16 cellular contexts compared by ENCODE assay signal in the genomic region with DNA sequence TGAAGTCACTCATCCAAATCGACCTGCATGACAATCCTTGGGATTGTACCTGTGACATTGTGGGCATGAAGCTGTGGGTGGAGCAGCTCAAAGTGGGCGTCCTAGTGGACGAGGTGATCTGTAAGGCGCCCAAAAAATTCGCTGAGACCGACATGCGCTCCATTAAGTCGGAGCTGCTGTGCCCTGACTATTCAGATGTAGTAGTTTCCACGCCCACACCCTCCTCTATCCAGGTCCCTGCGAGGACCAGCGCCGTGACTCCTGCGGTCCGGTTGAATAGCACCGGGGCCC. TPM values are rescaled to one million over a fixed set of nuclear protein-coding genes. Genes with fewer than 3 reads are reported as not detected.
A peak's percentile ranks its signal among the peaks of the same experiment; 100 is the strongest.
DNase-seq lines count a peak whose midpoint lies in the region; ATAC-seq and TF ChIP-seq lines count a peak whose summit lies in the region.
"Had no signal": no experiment of that assay in that cellular context is flagged by ENCODE, and none has a peak within 500 bp of the region (broad histone marks: within the 10 kb centered on the region; RNA-seq: fewer than 3 reads in every experiment).

No MANE protein-coding gene starts in this region.

- no peak for TF ChIP-seq CTCF in mammary epithelial cell (conservative IDR thresholded peaks at IDR 0.05 in 1 of 2, IDR thresholded peaks at IDR 0.05 in 1 of 2; ENCODE audit: extremely low read depth in 1 of 2, insufficient read depth in 1 of 2, low read depth in 1 of 2, low read length in 2 of 2)
- TF ChIP-seq CTCF in retinal pigment epithelial cell (conservative IDR thresholded peaks at IDR 0.05; ENCODE audit: low read depth, low read length), result no peak
- TF ChIP-seq CTCF in adrenal gland (IDR thresholded peaks at IDR 0.05), result no peak

- no peaks in the 10 kb centered on the region for H3K79me2 ChIP-seq in mammary epithelial cell (ENCODE audit: insufficient read depth, low read length)

- dilution Hi-C loops in mammary epithelial cell (cut with HindIII; ENCODE audit: low sequenced_read_pairs), result no loop called here

- H3K4me3 ChIP-seq in HUES48 (ENCODE audit: low read depth, low read length) (peak overlapping the region; percentile 58), mammary epithelial cell (replicated peaks in 1 of 3; ENCODE audit: insufficient read depth in 1 of 3, low read depth in 2 of 3, low read length in 3 of 3) (no peak overlapping the region), iPS-18a (ENCODE audit: low read length) (peak overlapping the region; percentile 80), retinal pigment epithelial cell (ENCODE audit: low read length) (peak overlapping the region; percentile 61), adrenal gland (no peak overlapping the region)

- H3K27ac ChIP-seq in HUES48 (ENCODE audit: low read depth, low read length) (no peak overlapping the region), mammary epithelial cell (ENCODE audit: insufficient read depth, low read depth, low read length) (no peak overlapping the region), iPS-18a (ENCODE audit: low read length) (no peak overlapping the region), adrenal gland (no peak overlapping the region)
- H3K27ac ChIP-seq: right lobe of liver had no signal

- CTCF ChIA-PET in mammary epithelial cell (lab: Charles Lee; ENCODE audit: low non-redundant PET), result no interaction called here

- intact Hi-C loops in mammary epithelial cell (cut with micrococcal nuclease), result loop anchor here (10.0 kb wide), 1 partner anchor 802 kb away; no protein-coding TSS in a partner anchor
- intact Hi-C loops in adrenal gland (cut with DNase I), result no loop called here

- WGBS in mammary epithelial cell (ENCODE audit: low coverage, missing lambda C conversion rate), result 40% methylated on average over 6 of the region's 15 CpGs
- 38 to 57% (median 46%) methylated on average over 8 to 15 of the region's 15 CpGs for WGBS in adrenal gland, 4 donors

- H3K36me3 ChIP-seq in HUES48 (ENCODE audit: control insufficient read depth, insufficient read depth, low read length) (no peaks in the 10 kb centered on the region), mammary epithelial cell (ENCODE audit: insufficient read depth, low read length) (no peaks in the 10 kb centered on the region), iPS-18a (ENCODE audit: control insufficient read depth, low read depth, low read length) (no peaks in the 10 kb centered on the region), adrenal gland (replicated peaks in 1 of 2) (no peaks in the 10 kb centered on the region)
- H3K36me3 ChIP-seq: right lobe of liver, stomach had no signal

- H3K4me1 ChIP-seq in HUES48 (ENCODE audit: control insufficient read depth, insufficient read depth, low read length), result peaks cover 36% of the 10 kb centered on the region
- peaks cover 18% of the 10 kb centered on the region for H3K4me1 ChIP-seq in mammary epithelial cell (ENCODE audit: insufficient read depth, low read length)
- peaks cover 23% of the 10 kb centered on the region for H3K4me1 ChIP-seq in iPS-18a (ENCODE audit: control insufficient read depth, low read depth, low read length)
- peaks cover 14 to 16% of the 10 kb centered on the region in 2 donors for H3K4me1 ChIP-seq in adrenal gland (replicated peaks in 1 of 2)

- in situ Hi-C loops in mammary epithelial cell (cut with MboI; ENCODE audit: low sequenced_read_pairs in 2 of 2), result no loop called here

- H3K9me3 ChIP-seq in HUES48 (ENCODE audit: control insufficient read depth, insufficient read depth, low read length) (no peaks in the 10 kb centered on the region), mammary epithelial cell (replicated peaks; ENCODE audit: insufficient read depth, low read length) (no peaks in the 10 kb centered on the region), iPS-18a (ENCODE audit: control insufficient read depth, low read depth, low read length) (no peaks in the 10 kb centered on the region), adrenal gland (replicated peaks in 1 of 3) (no peaks in the 10 kb centered on the region)
- H3K9me3 ChIP-seq: right lobe of liver had no signal

- no peaks in the 10 kb centered on the region for H4K20me1 ChIP-seq in mammary epithelial cell (ENCODE audit: insufficient read depth, low read length)

- no peak for TF ChIP-seq POLR2A in adrenal gland (IDR thresholded peaks at IDR 0.05)

- no peak for ATAC-seq in GM21360 (IDR thresholded peaks at IDR 0.05; ENCODE audit: unreplicated experiment)
- ATAC-seq in GM21737 (IDR thresholded peaks at IDR 0.05; ENCODE audit: unreplicated experiment), result no peak
- ATAC-seq: esophagus mucosa, Right ventricle myocardium inferior had no signal

- DNase-seq in mammary epithelial cell (no peak), retinal pigment epithelial cell (ENCODE audit: low read depth) (no peak), adrenal gland (no peak), NCI-H345 (lab: John Stamatoyannopoulos, UW) (no peak)
- DNase-seq: activated CD4-positive, alpha-beta memory T cell treated with anti-CD3 and anti-CD28 coated beads, Interleukin-2, amount 10 ng/mL, durations not matched to agents 7 days and 5 days; EL; GOT3; stomach; T1000 had no signal

- H2AFZ ChIP-seq in mammary epithelial cell (ENCODE audit: low read depth, low read length), result peak overlapping the region; percentile 76

- H3K27me3 ChIP-seq in HUES48 (ENCODE audit: control insufficient read depth, insufficient read depth, low read length) (peaks cover 74% of the 10 kb centered on the region), mammary epithelial cell (ENCODE audit: insufficient read depth, low read length) (peaks cover 48% of the 10 kb centered on the region), iPS-18a (ENCODE audit: control insufficient read depth, insufficient read depth, low read length) (peaks cover 65% of the 10 kb centered on the region), adrenal gland (peaks cover 49% of the 10 kb centered on the region)

- H3K4me2 ChIP-seq in mammary epithelial cell (ENCODE audit: insufficient read depth, low read depth, low read length), result peak overlapping the region; percentile 83

- no peak overlapping the region for H3K9ac ChIP-seq in HUES48 (ENCODE audit: low read depth, low read length)
- H3K9ac ChIP-seq in mammary epithelial cell (ENCODE audit: insufficient read depth, low read length), result no peak overlapping the region
- H3K9ac ChIP-seq in iPS-18a (ENCODE audit: low read length), result no peak overlapping the region

- BruUV-seq in mammary epithelial cell (replicated peaks; lab: Mats Ljungman, UMichigan), result no TSS peak

RNA-seq across cellular contexts. Expression of a gene that starts 5.8 kb away (rescaled TPM):
- total RNA-seq in mammary epithelial cell (not detected), adrenal gland (under 1 TPM in 7 of 8 donors, not detected in 1; under 0.01 to 0.21 (median 0.08) TPM)
- polyA plus RNA-seq in mammary epithelial cell (not detected), adrenal gland (under 1 TPM; 0.07 to 0.16 (median 0.08) TPM)
- polyA minus RNA-seq in mammary epithelial cell, result not detected

Comparison
In these comparisons a context has a peak if more than half of its experiments do, and no peak if none do; other contexts are left out.
1. H3K4me3 ChIP-seq: peak in HUES48 (single experiment), iPS-18a (single experiment) and retinal pigment epithelial cell (single experiment); none in mammary epithelial cell (0 of 3) and adrenal gland (0 of 4).